27 cellular contexts compared by ENCODE assay signal in genomic region chr5:90954951-90955635, GRCh38.
A peak's percentile ranks its signal among the peaks of the same experiment; 100 is the strongest.
DNase-seq lines count a peak whose midpoint lies in the region; ATAC-seq, FAIRE-seq and TF ChIP-seq lines count a peak whose summit lies in the region.
"Had no signal": no experiment of that assay in that cellular context is flagged by ENCODE, and none has a peak within 500 bp of the region (broad histone marks: within the 10 kb centered on the region; RNA-seq: fewer than 3 reads in every experiment).

No MANE protein-coding gene starts in this region.

- no peaks in the 10 kb centered on the region for H3K79me2 ChIP-seq in mesendoderm (ENCODE audit: control insufficient read depth, insufficient read depth, low read length)

- H3K79me1 ChIP-seq in mesendoderm (ENCODE audit: low read length): no peaks in the 10 kb centered on the region

- H3K27ac ChIP-seq in mesendoderm (ENCODE audit: low read depth, low read length): no peak overlapping the region
- H3K27ac ChIP-seq: PC-9, SJCRH30 had no signal

- in situ Hi-C loops in G401 (cut with HindIII; ENCODE audit: low sequenced_read_pairs): no loop called here

- TF ChIP-seq CTCF in D721Med (IDR thresholded peaks at IDR 0.05; ENCODE audit: insufficient read depth, missing control alignments) (no peak), brain (conservative IDR thresholded peaks at IDR 0.05) (no peak)

- peaks cover 3% of the 10 kb centered on the region for H3K36me3 Mint-ChIP-seq in brain
- H3K36me3 Mint-ChIP-seq in activated CD8-positive, alpha-beta T cell treated with anti-CD3 and anti-CD28 coated beads, Interleukin-2, amount 10 ng/mL, durations not matched to agents 7 days and 5 days (ENCODE audit: low read depth): no peaks in the 10 kb centered on the region
- H3K36me3 Mint-ChIP-seq: CD14-positive monocyte had no signal

- no peak overlapping the region for H3K18ac ChIP-seq in mesendoderm (ENCODE audit: low read length)

- no peaks in the 10 kb centered on the region for H3K9me3 Mint-ChIP-seq in brain
- no peaks in the 10 kb centered on the region for H3K9me3 Mint-ChIP-seq in activated CD8-positive, alpha-beta T cell treated with anti-CD3 and anti-CD28 coated beads, Interleukin-2, amount 10 ng/mL, durations not matched to agents 7 days and 5 days (ENCODE audit: insufficient read depth)
- H3K9me3 Mint-ChIP-seq: GM23338, HFFc6 had no signal

- H3K4me2 ChIP-seq in mesendoderm (ENCODE audit: low read length): no peak overlapping the region
- H3K4me2 ChIP-seq: GM23338, PC-9 had no signal

- no peak overlapping the region for H4K8ac ChIP-seq in mesendoderm (ENCODE audit: low read depth, low read length)

- peak overlapping the region in 3 of 5 experiments; percentile 21 to 72 (median 53) for H3K27ac Mint-ChIP-seq in brain
- H3K27ac Mint-ChIP-seq in activated CD8-positive, alpha-beta T cell treated with anti-CD3 and anti-CD28 coated beads, Interleukin-2, amount 10 ng/mL, durations not matched to agents 7 days and 5 days: no peak overlapping the region
- H3K27ac Mint-ChIP-seq: CD14-positive monocyte, GM23338, HFFc6 had no signal

- no peak overlapping the region for H4K5ac ChIP-seq in mesendoderm (ENCODE audit: low read length)

- no peak overlapping the region for H2BK15ac ChIP-seq in mesendoderm (replicated peaks; ENCODE audit: low read depth)

- POLR2A ChIA-PET in activated CD8-positive, alpha-beta T cell treated with anti-CD3 and anti-CD28 coated beads, Interleukin-2, amount 10 ng/mL, durations not matched to agents 7 days and 5 days (lab: Charles Lee): no interaction called here

- peak overlapping the region; percentile 45 for H2BK120ac ChIP-seq in mesendoderm (ENCODE audit: low read depth, low read length)

- no CpG with 5 or more reads among the region's 6 CpGs for WGBS in mesendoderm (ENCODE audit: extremely low coverage, insufficient coverage, low lambda C conversion rate)

- H3K36me3 ChIP-seq in mesendoderm (ENCODE audit: control insufficient read depth, insufficient read depth, low read length): no peaks in the 10 kb centered on the region
- H3K36me3 ChIP-seq: BE2C, HAP-1, SJCRH30 had no signal

- H3K27me3 Mint-ChIP-seq in brain: no peaks in the 10 kb centered on the region
- peaks cover 12% of the 10 kb centered on the region for H3K27me3 Mint-ChIP-seq in activated CD8-positive, alpha-beta T cell treated with anti-CD3 and anti-CD28 coated beads, Interleukin-2, amount 10 ng/mL, durations not matched to agents 7 days and 5 days (ENCODE audit: low read depth)

- no peak overlapping the region for H3K23ac ChIP-seq in mesendoderm (ENCODE audit: low read length)

- no peak overlapping the region for H2AK5ac ChIP-seq in mesendoderm (ENCODE audit: low read length)

- CTCF ChIA-PET in activated CD8-positive, alpha-beta T cell treated with anti-CD3 and anti-CD28 coated beads, Interleukin-2, amount 10 ng/mL, durations not matched to agents 7 days and 5 days (lab: Charles Lee): no interaction called here

- H3K4me1 ChIP-seq in mesendoderm (ENCODE audit: control insufficient read depth, low read depth, low read length): no peaks in the 10 kb centered on the region
- H3K4me1 ChIP-seq: SJCRH30 had no signal

- FAIRE-seq in D721Med (lab: Jason Lieb, UNC): peak; percentile 6
- FAIRE-seq: G401.6, HTR-8/SVneo had no signal

- no peaks in the 10 kb centered on the region for H3K27me3 ChIP-seq in mesendoderm (ENCODE audit: insufficient read depth, low read length, poor library complexity)
- H3K27me3 ChIP-seq: BE2C, SJCRH30 had no signal

- no peak overlapping the region for H3K4me3 ChIP-seq in mesendoderm (ENCODE audit: low read length)
- H3K4me3 ChIP-seq: GM23338, HAP-1, PC-9, SJCRH30 had no signal

- no peak overlapping the region for H2BK5ac ChIP-seq in mesendoderm (ENCODE audit: low read length)

- H3K56ac ChIP-seq in mesendoderm (ENCODE audit: low read length): no peak overlapping the region

- no peak overlapping the region for H3K4ac ChIP-seq in mesendoderm (ENCODE audit: low read depth, low read length)

- DNase-seq in D721Med (ENCODE audit: insufficient read length, low spot score): no peak
- DNase-seq in mesendoderm: no peak
- peak; percentile 20 for DNase-seq in smooth muscle cell of the brain vasculature (ENCODE audit: low read depth, low spot score)
- DNase-seq in activated CD8-positive, alpha-beta T cell treated with anti-CD3 and anti-CD28 coated beads, Interleukin-2, amount 10 ng/mL, durations not matched to agents 7 days and 5 days: no peak
- DNase-seq in G401 (ENCODE audit: low spot score): no peak
- DNase-seq: ACHN, BE2C, Calu3, DMS153, HFFc6, KBM-7, NCI-H1048, NCI-H1417, NCI-H1694, NCI-H2029 treated with DMSO at 0.1 percent for 48 hours, NCI-H526 treated with DMSO at 0.1 percent for 48 hours, PC-9, SJCRH30 had no signal

- ATAC-seq in activated CD8-positive, alpha-beta T cell treated with anti-CD3 and anti-CD28 coated beads, Interleukin-2, amount 10 ng/mL, durations not matched to agents 7 days and 5 days: no peak
- ATAC-seq in HG03045 (IDR thresholded peaks at IDR 0.05; ENCODE audit: unreplicated experiment): no peak
- ATAC-seq: GM23338, Right ventricle myocardium inferior, SK-N-SH treated with all-trans-retinoic acid at 6 μM for 48 hours had no signal

- H3K4me1 Mint-ChIP-seq in brain: peaks cover 18% of the 10 kb centered on the region
- H3K4me1 Mint-ChIP-seq in activated CD8-positive, alpha-beta T cell treated with anti-CD3 and anti-CD28 coated beads, Interleukin-2, amount 10 ng/mL, durations not matched to agents 7 days and 5 days (ENCODE audit: low read depth): peaks cover 4% of the 10 kb centered on the region
- H3K4me1 Mint-ChIP-seq: GM23338 had no signal

- H3K9ac ChIP-seq in mesendoderm (ENCODE audit: low read length): no peak overlapping the region

- H3K4me3 Mint-ChIP-seq in brain: no peak overlapping the region
- H3K4me3 Mint-ChIP-seq in activated CD8-positive, alpha-beta T cell treated with anti-CD3 and anti-CD28 coated beads, Interleukin-2, amount 10 ng/mL, durations not matched to agents 7 days and 5 days: no peak overlapping the region
- H3K4me3 Mint-ChIP-seq: CD14-positive monocyte, GM23338, HFFc6 had no signal
